34 cellular contexts compared by ENCODE assay signal in the genomic region with DNA sequence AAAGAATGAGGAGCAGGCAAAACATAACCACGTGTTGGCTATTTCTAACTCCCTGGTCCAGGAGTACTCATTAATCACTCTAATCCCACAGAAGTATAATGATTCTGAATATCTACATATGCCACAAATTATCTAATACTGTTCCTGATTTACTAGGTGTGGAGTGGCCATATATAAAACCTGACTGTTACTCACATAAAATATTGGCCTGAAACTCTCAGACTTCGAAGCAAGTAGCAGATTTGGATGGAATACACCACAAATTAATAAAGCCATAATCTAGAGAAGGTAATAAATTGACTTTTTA.
A peak's percentile ranks its signal among the peaks of the same experiment; 100 is the strongest.
DNase-seq lines count a peak whose midpoint lies in the region; ATAC-seq, FAIRE-seq and TF ChIP-seq lines count a peak whose summit lies in the region.
"Had no signal": no experiment of that assay in that cellular context is flagged by ENCODE, and none has a peak within 500 bp of the region (broad histone marks: within the 10 kb centered on the region; RNA-seq: fewer than 3 reads in every experiment).

No MANE protein-coding gene starts in this region.

- no peak for FAIRE-seq in astrocyte (lab: Jason Lieb, UNC)
- FAIRE-seq: GM12891 had no signal

- TF ChIP-seq CTCF in astrocyte (IDR thresholded peaks at IDR 0.05; ENCODE audit: insufficient read depth, low read depth, low read length) = no peak
- no peak for TF ChIP-seq CTCF in left lung (IDR thresholded peaks at IDR 0.05)
- TF ChIP-seq CTCF in glutamatergic neuron (IDR thresholded peaks at IDR 0.05; ENCODE audit: partially characterized antibody, unreplicated experiment) = no peak

- no peaks in the 10 kb centered on the region for H3K79me2 ChIP-seq in astrocyte (ENCODE audit: insufficient read depth, low read length)

- no peaks in the 10 kb centered on the region for H3K27me3 ChIP-seq in astrocyte (ENCODE audit: insufficient read depth, low read length)
- no peaks in the 10 kb centered on the region for H3K27me3 ChIP-seq in aorta (ENCODE audit: control insufficient read depth in 1 of 2, insufficient read depth in 2 of 2, low read length in 1 of 2)
- no peaks in the 10 kb centered on the region for H3K27me3 ChIP-seq in left lung
- H3K27me3 ChIP-seq: colonic mucosa, heart right ventricle, pancreas had no signal

- DNase-seq in Right ventricle myocardium superior (no peak), left ventricle myocardium superior (no peak), astrocyte (ENCODE audit: low read depth) (peak; percentile 45), left kidney (ENCODE audit: low read depth, low spot score) (peak; percentile 21), aorta (no peak), activated gamma-delta T cell (lab: John Stamatoyannopoulos, UW) (no peak), left lung (no peak), glutamatergic neuron (no peak)
- DNase-seq: activated CD4-positive, alpha-beta T cell treated with anti-CD3 and anti-CD28 coated beads for 4 hours; activated CD8-positive, alpha-beta T cell treated with anti-CD3 and anti-CD28 coated beads, Interleukin-2, amount 10 ng/mL, durations not matched to agents 7 days and 5 days; activated naive CD4-positive, alpha-beta T cell treated with anti-CD3 and anti-CD28 coated beads, Interleukin-2, amount 50 U/mL, for 16 hours; AML-193; anterior cingulate cortex; CD4-positive, alpha-beta memory T cell; colonic mucosa; DMS 273 treated with DMSO at 0.1 percent for 48 hours; effector memory CD4-positive, alpha-beta T cell; erythroblast; heart right ventricle; Karpas-422; NCI-H1417; NCI-H2029; NCI-H526; pancreas; retina; SIG-M5; stimulated activated naive CD4-positive, alpha-beta T cell; T1000; WERI-Rb-1 had no signal

- ATAC-seq in Right ventricle myocardium superior (ENCODE audit: poor library complexity) (peak; percentile 18), left ventricle myocardium superior (no peak), aorta (ENCODE audit: low FRiP score) (peak; percentile 58), left lung (no peak)
- ATAC-seq: activated CD8-positive, alpha-beta T cell treated with anti-CD3 and anti-CD28 coated beads, Interleukin-2, amount 10 ng/mL, durations not matched to agents 7 days and 5 days; activated T-helper 17 cell treated with anti-CD3 and anti-CD28 coated beads, Interleukin-2, amount 50 U/mL, for 72 hours; HCT116 had no signal

- no peak overlapping the region for H3K9ac ChIP-seq in astrocyte (ENCODE audit: low read length)

- 7 to 16% methylated on average over 2 of the region's 2 CpGs for WGBS in aorta, 2 donors

- no peaks in the 10 kb centered on the region for H3K36me3 ChIP-seq in astrocyte (ENCODE audit: insufficient read depth, low read length)
- no peaks in the 10 kb centered on the region for H3K36me3 ChIP-seq in aorta (ENCODE audit: control insufficient read depth in 1 of 2, insufficient read depth in 2 of 2, low read length in 1 of 2)
- no peaks in the 10 kb centered on the region for H3K36me3 ChIP-seq in left lung
- H3K36me3 ChIP-seq: colonic mucosa, heart right ventricle, pancreas, WERI-Rb-1 had no signal

- H3K27me3 Mint-ChIP-seq in astrocyte (ENCODE audit: low read depth, unreplicated experiment) (no peaks in the 10 kb centered on the region), glutamatergic neuron (ENCODE audit: unreplicated experiment) (no peaks in the 10 kb centered on the region)
- H3K27me3 Mint-ChIP-seq: activated T-helper 17 cell treated with anti-CD3 and anti-CD28 coated beads, Interleukin-2, amount 50 U/mL, for 72 hours; CD4-positive, alpha-beta memory T cell; type B pancreatic cell had no signal

- H3K36me3 Mint-ChIP-seq in astrocyte (ENCODE audit: low read depth, unreplicated experiment) = no peaks in the 10 kb centered on the region
- H3K36me3 Mint-ChIP-seq in glutamatergic neuron (ENCODE audit: unreplicated experiment) = no peaks in the 10 kb centered on the region
- H3K36me3 Mint-ChIP-seq: CD4-positive, alpha-beta memory T cell; type B pancreatic cell had no signal

- H3K4me2 ChIP-seq in astrocyte (ENCODE audit: low read length) = no peak overlapping the region
- H3K4me2 ChIP-seq: smooth muscle cell had no signal

- H2AFZ ChIP-seq in astrocyte (ENCODE audit: low read depth, low read length) = no peak overlapping the region

- H3K4me3 ChIP-seq in astrocyte (ENCODE audit: insufficient read depth, low read depth, low read length) (no peak overlapping the region), aorta (ENCODE audit: low read length in 2 of 2) (no peak overlapping the region), left lung (no peak overlapping the region)
- H3K4me3 ChIP-seq: colonic mucosa, heart right ventricle, pancreas, smooth muscle cell had no signal

- no peaks in the 10 kb centered on the region for H4K20me1 ChIP-seq in astrocyte (ENCODE audit: insufficient read depth, low read length)

- H3K4me3 Mint-ChIP-seq in astrocyte (ENCODE audit: unreplicated experiment) (no peak overlapping the region), glutamatergic neuron (ENCODE audit: unreplicated experiment) (no peak overlapping the region)
- H3K4me3 Mint-ChIP-seq: activated CD8-positive, alpha-beta T cell treated with anti-CD3 and anti-CD28 coated beads, Interleukin-2, amount 10 ng/mL, durations not matched to agents 7 days and 5 days; activated T-helper 17 cell treated with anti-CD3 and anti-CD28 coated beads, Interleukin-2, amount 50 U/mL, for 72 hours; CD4-positive, alpha-beta memory T cell; type B pancreatic cell had no signal

- intact Hi-C loops in Right ventricle myocardium superior (cut with DNase I) = no loop called here
- intact Hi-C loops in left ventricle myocardium superior (cut with micrococcal nuclease) = no loop called here
- intact Hi-C loops in aorta (cut with DNase I) = no loop called here
- intact Hi-C loops in left lung (cut with DNase I) = no loop called here

- H3K9me3 Mint-ChIP-seq in astrocyte (ENCODE audit: unreplicated experiment) (no peaks in the 10 kb centered on the region), glutamatergic neuron (ENCODE audit: unreplicated experiment) (peaks cover 2% of the 10 kb centered on the region)
- H3K9me3 Mint-ChIP-seq: activated T-helper 17 cell treated with anti-CD3 and anti-CD28 coated beads, Interleukin-2, amount 50 U/mL, for 72 hours; CD4-positive, alpha-beta memory T cell; type B pancreatic cell had no signal

- H3K27ac Mint-ChIP-seq in astrocyte (ENCODE audit: unreplicated experiment) (no peak overlapping the region), glutamatergic neuron (ENCODE audit: unreplicated experiment) (no peak overlapping the region)
- H3K27ac Mint-ChIP-seq: activated CD8-positive, alpha-beta T cell treated with anti-CD3 and anti-CD28 coated beads, Interleukin-2, amount 10 ng/mL, durations not matched to agents 7 days and 5 days; activated T-helper 17 cell treated with anti-CD3 and anti-CD28 coated beads, Interleukin-2, amount 50 U/mL, for 72 hours; CD4-positive, alpha-beta memory T cell; type B pancreatic cell had no signal

- H3K4me1 ChIP-seq in astrocyte (ENCODE audit: insufficient read depth, low read length) (no peaks in the 10 kb centered on the region), aorta (ENCODE audit: control insufficient read depth in 1 of 2, insufficient read depth in 2 of 2, low read length in 2 of 2) (no peaks in the 10 kb centered on the region), left lung (no peaks in the 10 kb centered on the region)
- H3K4me1 ChIP-seq: colonic mucosa had no signal

- H3K27ac ChIP-seq in astrocyte (ENCODE audit: low read depth, low read length) (no peak overlapping the region), aorta (ENCODE audit: low read depth in 1 of 2, low read length in 2 of 2) (no peak overlapping the region), left lung (no peak overlapping the region)
- H3K27ac ChIP-seq: colonic mucosa, WERI-Rb-1 had no signal

- H3K9me3 ChIP-seq in astrocyte (ENCODE audit: insufficient read depth, low read depth, low read length) (no peaks in the 10 kb centered on the region), aorta (ENCODE audit: control insufficient read depth, low read length) (no peaks in the 10 kb centered on the region), left lung (no peaks in the 10 kb centered on the region)
- H3K9me3 ChIP-seq: colonic mucosa, heart right ventricle, pancreas had no signal

- H3K4me1 Mint-ChIP-seq in astrocyte (ENCODE audit: low read depth, unreplicated experiment) (peaks cover 24% of the 10 kb centered on the region), glutamatergic neuron (ENCODE audit: low read depth, unreplicated experiment) (no peaks in the 10 kb centered on the region)
- H3K4me1 Mint-ChIP-seq: activated T-helper 17 cell treated with anti-CD3 and anti-CD28 coated beads, Interleukin-2, amount 50 U/mL, for 72 hours; CD4-positive, alpha-beta memory T cell had no signal

Comparison
In these comparisons a context has a peak if more than half of its experiments do, and no peak if none do; other contexts are left out.
1. ATAC-seq: peak in Right ventricle myocardium superior (single experiment) and aorta (single experiment); none in left ventricle myocardium superior (single experiment) and left lung (single experiment).
2. DNase-seq: peak in astrocyte (single experiment) and left kidney (single experiment); none in Right ventricle myocardium superior (single experiment), left ventricle myocardium superior (single experiment), aorta (0 of 2), activated gamma-delta T cell (single experiment), left lung (0 of 2) and glutamatergic neuron (single experiment).